In genomic region chr5:37283214-37283820, GRCh38 we compare ENCODE assay signal across 12 cellular contexts. TPM values are rescaled to one million over a fixed set of nuclear protein-coding genes. Genes with fewer than 3 reads are reported as not detected.
DNase-seq lines count a peak whose midpoint lies in the region; ATAC-seq and TF ChIP-seq lines count a peak whose summit lies in the region.
"Had no signal": no experiment of that assay in that cellular context is flagged by ENCODE, and none has a peak within 500 bp of the region (broad histone marks: within the 10 kb centered on the region; RNA-seq: fewer than 3 reads in every experiment).

No MANE protein-coding gene starts in this region.

- H3K4me3 Mint-ChIP-seq in stimulated activated naive CD8-positive, alpha-beta T cell treated with anti-CD3 and anti-CD28 coated beads, Interleukin-15, amount 100 ng/mL, for 72 hours: no peak overlapping the region
- no peak overlapping the region for H3K4me3 Mint-ChIP-seq in osteocyte (ENCODE audit: unreplicated experiment)
- H3K4me3 Mint-ChIP-seq: CD4-positive, CD25-positive, alpha-beta regulatory T cell had no signal

- TF ChIP-seq CTCF in osteocyte (IDR thresholded peaks at IDR 0.05): no peak

- no peaks in the 10 kb centered on the region for H3K27me3 Mint-ChIP-seq in stimulated activated naive CD8-positive, alpha-beta T cell treated with anti-CD3 and anti-CD28 coated beads, Interleukin-15, amount 100 ng/mL, for 72 hours
- no peaks in the 10 kb centered on the region for H3K27me3 Mint-ChIP-seq in osteocyte (ENCODE audit: unreplicated experiment)
- H3K27me3 Mint-ChIP-seq: CD4-positive, CD25-positive, alpha-beta regulatory T cell had no signal

- H3K9me3 Mint-ChIP-seq in stimulated activated naive CD8-positive, alpha-beta T cell treated with anti-CD3 and anti-CD28 coated beads, Interleukin-15, amount 100 ng/mL, for 72 hours: peaks cover 29 to 35% of the 10 kb centered on the region in 2 donors
- H3K9me3 Mint-ChIP-seq in osteocyte (ENCODE audit: unreplicated experiment): peaks cover 13% of the 10 kb centered on the region

- no peaks in the 10 kb centered on the region for H3K4me1 Mint-ChIP-seq in stimulated activated naive CD8-positive, alpha-beta T cell treated with anti-CD3 and anti-CD28 coated beads, Interleukin-15, amount 100 ng/mL, for 72 hours
- no peaks in the 10 kb centered on the region for H3K4me1 Mint-ChIP-seq in osteocyte (ENCODE audit: unreplicated experiment)

- peaks cover 7% of the 10 kb centered on the region for H3K36me3 Mint-ChIP-seq in osteocyte (ENCODE audit: unreplicated experiment)

- no peak for ATAC-seq in stimulated activated naive CD8-positive, alpha-beta T cell treated with anti-CD3 and anti-CD28 coated beads, Interleukin-15, Interleukin-2, amounts not matched to agents 100 U/mL and 50 U/mL, for 24 hours
- no peak for ATAC-seq in stimulated activated naive CD8-positive, alpha-beta T cell treated with anti-CD3 and anti-CD28 coated beads, Interleukin-15, amount 100 ng/mL, for 72 hours
- no peak for ATAC-seq in HG02852 (IDR thresholded peaks at IDR 0.05; ENCODE audit: unreplicated experiment)
- ATAC-seq: HCT116 had no signal

- peak; percentile 9 for DNase-seq in DMS 273 (lab: John Stamatoyannopoulos, UW; ENCODE audit: unreplicated experiment)
- DNase-seq in DMS 273 treated with DMSO at 0.1 percent for 48 hours (lab: John Stamatoyannopoulos, UW): no peak
- DNase-seq in stimulated activated naive CD8-positive, alpha-beta T cell treated with anti-CD3 and anti-CD28 coated beads, Interleukin-15, Interleukin-2, amounts not matched to agents 100 U/mL and 50 U/mL, for 24 hours: peak; percentile 13
- DNase-seq in stimulated activated naive CD8-positive, alpha-beta T cell treated with anti-CD3 and anti-CD28 coated beads, Interleukin-15, amount 100 ng/mL, for 72 hours: no peak
- DNase-seq in OCI-M1 (lab: John Stamatoyannopoulos, UW): peak; percentile 15
- no peak for DNase-seq in osteocyte (ENCODE audit: extremely low spot score, unreplicated experiment)
- no peak for DNase-seq in LoVo (ENCODE audit: low spot score)
- DNase-seq: ACHN; CD4-positive, CD25-positive, alpha-beta regulatory T cell; GM23248 had no signal

- H3K27ac Mint-ChIP-seq in stimulated activated naive CD8-positive, alpha-beta T cell treated with anti-CD3 and anti-CD28 coated beads, Interleukin-15, amount 100 ng/mL, for 72 hours: peak overlapping the region in 1 of 2 donors; percentile 63
- no peak overlapping the region for H3K27ac Mint-ChIP-seq in osteocyte (ENCODE audit: unreplicated experiment)
- H3K27ac Mint-ChIP-seq: CD4-positive, CD25-positive, alpha-beta regulatory T cell had no signal

RNA-seq across cellular contexts. Expression of gene CPLANE1, which starts 34.1 kb away (rescaled TPM):
- total RNA-seq in osteocyte: 31.4 and 33.7 TPM in 2 replicates

Comparison
In these comparisons a context has a peak if more than half of its experiments do, and no peak if none do; other contexts are left out.
1. DNase-seq: peak in DMS 273 (single experiment), stimulated activated naive CD8-positive, alpha-beta T cell treated with anti-CD3 and anti-CD28 coated beads, Interleukin-15, Interleukin-2, amounts not matched to agents 100 U/mL and 50 U/mL, for 24 hours (single experiment) and OCI-M1 (single experiment); none in DMS 273 treated with DMSO at 0.1 percent for 48 hours (single experiment), stimulated activated naive CD8-positive, alpha-beta T cell treated with anti-CD3 and anti-CD28 coated beads, Interleukin-15, amount 100 ng/mL, for 72 hours (0 of 2), osteocyte (single experiment) and LoVo (single experiment).